2 cellular contexts compared by ENCODE assay signal in the genomic region with DNA sequence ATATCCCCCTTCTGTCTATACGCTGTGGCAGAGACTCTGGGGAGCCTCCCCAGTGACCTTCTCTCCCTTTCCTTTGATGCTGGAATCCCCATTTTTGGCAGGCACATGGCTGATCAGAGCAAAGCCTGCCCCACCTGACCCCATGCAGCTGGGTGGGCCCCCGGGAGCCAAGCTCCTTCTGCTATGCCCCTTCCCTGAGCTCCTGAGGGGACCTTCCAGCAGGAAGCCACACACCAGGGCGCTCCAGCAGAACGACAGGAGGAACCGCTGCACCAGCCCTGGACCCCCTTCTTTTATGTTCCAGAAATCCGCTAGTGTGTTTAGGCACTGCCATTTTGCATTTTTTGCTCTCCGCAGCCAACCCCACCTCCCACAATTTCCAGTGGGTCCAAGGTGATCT.
TF ChIP-seq lines count a peak whose summit lies in the region.

No MANE protein-coding gene starts in this region.

TF ChIP-seq in IMR-90, 13 proteins besides CTCF, POLR2A, EP300 and RAD21:
- TF ChIP-seq RCOR1 (IDR thresholded peaks at IDR 0.05; ENCODE audit: insufficient replicate concordance, low read length) (no peak), BHLHE40 (IDR thresholded peaks at IDR 0.05; ENCODE audit: low read depth, low read length) (no peak)

TF ChIP-seq in H1, 55 proteins besides CTCF, POLR2A, EP300 and RAD21:
- TF ChIP-seq POU5F1 (IDR thresholded peaks at IDR 0.05; ENCODE audit: low read depth, low read length), result no peak
- TF ChIP-seq SIRT6 (IDR thresholded peaks at IDR 0.05; ENCODE audit: low read length), result no peak
- TF ChIP-seq SIN3A (conservative IDR thresholded peaks at IDR 0.05 in 1 of 2, IDR thresholded peaks at IDR 0.05 in 1 of 2; ENCODE audit: low read depth in 1 of 2, low read length in 2 of 2), result no peak
- TF ChIP-seq MAFK (IDR thresholded peaks at IDR 0.05; ENCODE audit: low read depth, low read length), result no peak
- TF ChIP-seq, protein P1, sequence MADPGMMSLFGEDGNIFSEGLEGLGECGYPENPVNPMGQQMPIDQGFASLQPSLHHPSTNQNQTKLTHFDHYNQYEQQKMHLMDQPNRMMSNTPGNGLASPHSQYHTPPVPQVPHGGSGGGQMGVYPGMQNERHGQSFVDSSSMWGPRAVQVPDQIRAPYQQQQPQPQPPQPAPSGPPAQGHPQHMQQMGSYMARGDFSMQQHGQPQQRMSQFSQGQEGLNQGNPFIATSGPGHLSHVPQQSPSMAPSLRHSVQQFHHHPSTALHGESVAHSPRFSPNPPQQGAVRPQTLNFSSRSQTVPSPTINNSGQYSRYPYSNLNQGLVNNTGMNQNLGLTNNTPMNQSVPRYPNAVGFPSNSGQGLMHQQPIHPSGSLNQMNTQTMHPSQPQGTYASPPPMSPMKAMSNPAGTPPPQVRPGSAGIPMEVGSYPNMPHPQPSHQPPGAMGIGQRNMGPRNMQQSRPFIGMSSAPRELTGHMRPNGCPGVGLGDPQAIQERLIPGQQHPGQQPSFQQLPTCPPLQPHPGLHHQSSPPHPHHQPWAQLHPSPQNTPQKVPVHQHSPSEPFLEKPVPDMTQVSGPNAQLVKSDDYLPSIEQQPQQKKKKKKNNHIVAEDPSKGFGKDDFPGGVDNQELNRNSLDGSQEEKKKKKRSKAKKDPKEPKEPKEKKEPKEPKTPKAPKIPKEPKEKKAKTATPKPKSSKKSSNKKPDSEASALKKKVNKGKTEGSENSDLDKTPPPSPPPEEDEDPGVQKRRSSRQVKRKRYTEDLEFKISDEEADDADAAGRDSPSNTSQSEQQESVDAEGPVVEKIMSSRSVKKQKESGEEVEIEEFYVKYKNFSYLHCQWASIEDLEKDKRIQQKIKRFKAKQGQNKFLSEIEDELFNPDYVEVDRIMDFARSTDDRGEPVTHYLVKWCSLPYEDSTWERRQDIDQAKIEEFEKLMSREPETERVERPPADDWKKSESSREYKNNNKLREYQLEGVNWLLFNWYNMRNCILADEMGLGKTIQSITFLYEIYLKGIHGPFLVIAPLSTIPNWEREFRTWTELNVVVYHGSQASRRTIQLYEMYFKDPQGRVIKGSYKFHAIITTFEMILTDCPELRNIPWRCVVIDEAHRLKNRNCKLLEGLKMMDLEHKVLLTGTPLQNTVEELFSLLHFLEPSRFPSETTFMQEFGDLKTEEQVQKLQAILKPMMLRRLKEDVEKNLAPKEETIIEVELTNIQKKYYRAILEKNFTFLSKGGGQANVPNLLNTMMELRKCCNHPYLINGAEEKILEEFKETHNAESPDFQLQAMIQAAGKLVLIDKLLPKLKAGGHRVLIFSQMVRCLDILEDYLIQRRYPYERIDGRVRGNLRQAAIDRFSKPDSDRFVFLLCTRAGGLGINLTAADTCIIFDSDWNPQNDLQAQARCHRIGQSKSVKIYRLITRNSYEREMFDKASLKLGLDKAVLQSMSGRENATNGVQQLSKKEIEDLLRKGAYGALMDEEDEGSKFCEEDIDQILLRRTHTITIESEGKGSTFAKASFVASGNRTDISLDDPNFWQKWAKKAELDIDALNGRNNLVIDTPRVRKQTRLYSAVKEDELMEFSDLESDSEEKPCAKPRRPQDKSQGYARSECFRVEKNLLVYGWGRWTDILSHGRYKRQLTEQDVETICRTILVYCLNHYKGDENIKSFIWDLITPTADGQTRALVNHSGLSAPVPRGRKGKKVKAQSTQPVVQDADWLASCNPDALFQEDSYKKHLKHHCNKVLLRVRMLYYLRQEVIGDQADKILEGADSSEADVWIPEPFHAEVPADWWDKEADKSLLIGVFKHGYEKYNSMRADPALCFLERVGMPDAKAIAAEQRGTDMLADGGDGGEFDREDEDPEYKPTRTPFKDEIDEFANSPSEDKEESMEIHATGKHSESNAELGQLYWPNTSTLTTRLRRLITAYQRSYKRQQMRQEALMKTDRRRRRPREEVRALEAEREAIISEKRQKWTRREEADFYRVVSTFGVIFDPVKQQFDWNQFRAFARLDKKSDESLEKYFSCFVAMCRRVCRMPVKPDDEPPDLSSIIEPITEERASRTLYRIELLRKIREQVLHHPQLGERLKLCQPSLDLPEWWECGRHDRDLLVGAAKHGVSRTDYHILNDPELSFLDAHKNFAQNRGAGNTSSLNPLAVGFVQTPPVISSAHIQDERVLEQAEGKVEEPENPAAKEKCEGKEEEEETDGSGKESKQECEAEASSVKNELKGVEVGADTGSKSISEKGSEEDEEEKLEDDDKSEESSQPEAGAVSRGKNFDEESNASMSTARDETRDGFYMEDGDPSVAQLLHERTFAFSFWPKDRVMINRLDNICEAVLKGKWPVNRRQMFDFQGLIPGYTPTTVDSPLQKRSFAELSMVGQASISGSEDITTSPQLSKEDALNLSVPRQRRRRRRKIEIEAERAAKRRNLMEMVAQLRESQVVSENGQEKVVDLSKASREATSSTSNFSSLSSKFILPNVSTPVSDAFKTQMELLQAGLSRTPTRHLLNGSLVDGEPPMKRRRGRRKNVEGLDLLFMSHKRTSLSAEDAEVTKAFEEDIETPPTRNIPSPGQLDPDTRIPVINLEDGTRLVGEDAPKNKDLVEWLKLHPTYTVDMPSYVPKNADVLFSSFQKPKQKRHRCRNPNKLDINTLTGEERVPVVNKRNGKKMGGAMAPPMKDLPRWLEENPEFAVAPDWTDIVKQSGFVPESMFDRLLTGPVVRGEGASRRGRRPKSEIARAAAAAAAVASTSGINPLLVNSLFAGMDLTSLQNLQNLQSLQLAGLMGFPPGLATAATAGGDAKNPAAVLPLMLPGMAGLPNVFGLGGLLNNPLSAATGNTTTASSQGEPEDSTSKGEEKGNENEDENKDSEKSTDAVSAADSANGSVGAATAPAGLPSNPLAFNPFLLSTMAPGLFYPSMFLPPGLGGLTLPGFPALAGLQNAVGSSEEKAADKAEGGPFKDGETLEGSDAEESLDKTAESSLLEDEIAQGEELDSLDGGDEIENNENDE (IDR thresholded peaks at IDR 0.05; ENCODE audit: insufficient replicate concordance, low read length), result no peak
- no peak for TF ChIP-seq JUN (IDR thresholded peaks at IDR 0.05; ENCODE audit: low read depth, low read length)
- no peak for TF ChIP-seq YY1 (IDR thresholded peaks at IDR 0.05; ENCODE audit: low read depth, low read length)
TF ChIP-seq in H1: peak in this region for 0.
